ENCODE assay signal across 1 cellular context in the genomic region with DNA sequence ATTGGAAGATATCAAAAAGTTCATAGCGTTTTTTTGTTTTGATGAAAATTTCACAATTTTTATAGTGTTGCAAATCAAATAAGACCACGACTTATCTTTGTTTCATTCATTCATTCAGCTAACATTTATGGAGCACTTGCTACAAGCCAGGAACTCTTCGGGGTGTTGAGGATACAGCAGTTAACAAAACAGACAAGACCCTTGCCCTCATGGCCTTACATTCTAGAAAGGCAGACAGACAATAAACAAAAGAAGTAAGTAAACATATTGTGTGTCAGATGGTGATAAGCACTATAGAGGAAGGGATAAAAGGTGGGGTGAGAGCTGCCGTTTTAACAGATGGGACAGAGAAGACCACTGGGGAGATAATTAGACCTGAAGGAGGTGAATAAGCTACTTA.
A peak's percentile ranks its signal among the peaks of the same experiment; 100 is the strongest.
TF ChIP-seq lines count a peak whose summit lies in the region.

No MANE protein-coding gene starts in this region.

TF ChIP-seq in HepG2, 621 proteins besides CTCF, POLR2A, EP300 and RAD21 (continued from another document and continues in another):
- TF ChIP-seq, protein P1, sequence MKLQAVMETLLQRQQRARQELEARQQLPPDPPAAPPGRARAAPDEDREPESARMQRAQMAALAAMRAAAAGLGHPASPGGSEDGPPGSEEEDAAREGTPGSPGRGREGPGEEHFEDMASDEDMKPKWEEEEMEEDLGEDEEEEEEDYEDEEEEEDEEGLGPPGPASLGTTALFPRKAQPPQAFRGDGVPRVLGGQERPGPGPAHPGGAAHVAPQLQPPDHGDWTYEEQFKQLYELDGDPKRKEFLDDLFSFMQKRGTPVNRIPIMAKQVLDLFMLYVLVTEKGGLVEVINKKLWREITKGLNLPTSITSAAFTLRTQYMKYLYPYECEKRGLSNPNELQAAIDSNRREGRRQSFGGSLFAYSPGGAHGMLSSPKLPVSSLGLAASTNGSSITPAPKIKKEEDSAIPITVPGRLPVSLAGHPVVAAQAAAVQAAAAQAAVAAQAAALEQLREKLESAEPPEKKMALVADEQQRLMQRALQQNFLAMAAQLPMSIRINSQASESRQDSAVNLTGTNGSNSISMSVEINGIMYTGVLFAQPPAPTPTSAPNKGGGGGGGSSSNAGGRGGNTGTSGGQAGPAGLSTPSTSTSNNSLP (IDR thresholded peaks at IDR 0.05; ENCODE audit: low read depth, low read length), result peak; percentile 69
- TF ChIP-seq, protein P2, sequence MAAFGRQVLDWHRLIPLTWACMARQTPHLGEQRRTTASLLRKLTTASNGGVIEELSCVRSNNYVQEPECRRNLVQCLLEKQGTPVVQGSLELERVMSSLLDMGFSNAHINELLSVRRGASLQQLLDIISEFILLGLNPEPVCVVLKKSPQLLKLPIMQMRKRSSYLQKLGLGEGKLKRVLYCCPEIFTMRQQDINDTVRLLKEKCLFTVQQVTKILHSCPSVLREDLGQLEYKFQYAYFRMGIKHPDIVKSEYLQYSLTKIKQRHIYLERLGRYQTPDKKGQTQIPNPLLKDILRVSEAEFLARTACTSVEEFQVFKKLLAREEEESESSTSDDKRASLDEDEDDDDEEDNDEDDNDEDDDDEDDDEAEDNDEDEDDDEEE (CRISPR knock-in tag; IDR thresholded peaks at IDR 0.05), result no peak
- TF ChIP-seq POGZ (CRISPR knock-in tag; IDR thresholded peaks at IDR 0.05), result no peak
- peak; percentile 92 for TF ChIP-seq SKI (IDR thresholded peaks at IDR 0.05; ENCODE audit: partially characterized antibody)
- TF ChIP-seq SOX5 (CRISPR knock-in tag; IDR thresholded peaks at IDR 0.05; ENCODE audit: borderline replicate concordance), result peak; percentile 97
- TF ChIP-seq, protein P3, sequence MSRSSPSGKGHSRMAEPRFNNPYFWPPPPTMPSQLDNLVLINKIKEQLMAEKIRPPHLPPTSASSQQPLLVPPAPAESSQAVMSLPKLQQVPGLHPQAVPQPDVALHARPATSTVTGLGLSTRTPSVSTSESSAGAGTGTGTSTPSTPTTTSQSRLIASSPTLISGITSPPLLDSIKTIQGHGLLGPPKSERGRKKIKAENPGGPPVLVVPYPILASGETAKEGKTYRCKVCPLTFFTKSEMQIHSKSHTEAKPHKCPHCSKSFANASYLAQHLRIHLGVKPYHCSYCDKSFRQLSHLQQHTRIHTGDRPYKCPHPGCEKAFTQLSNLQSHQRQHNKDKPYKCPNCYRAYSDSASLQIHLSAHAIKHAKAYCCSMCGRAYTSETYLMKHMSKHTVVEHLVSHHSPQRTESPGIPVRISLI (CRISPR knock-in tag; IDR thresholded peaks at IDR 0.05; ENCODE audit: borderline replicate concordance), result no peak
- peak; percentile 67; the same call in 1 of the 2 replicates for TF ChIP-seq FOXO1 (CRISPR knock-in tag; IDR thresholded peaks at IDR 0.05)
- TF ChIP-seq, protein P4, sequence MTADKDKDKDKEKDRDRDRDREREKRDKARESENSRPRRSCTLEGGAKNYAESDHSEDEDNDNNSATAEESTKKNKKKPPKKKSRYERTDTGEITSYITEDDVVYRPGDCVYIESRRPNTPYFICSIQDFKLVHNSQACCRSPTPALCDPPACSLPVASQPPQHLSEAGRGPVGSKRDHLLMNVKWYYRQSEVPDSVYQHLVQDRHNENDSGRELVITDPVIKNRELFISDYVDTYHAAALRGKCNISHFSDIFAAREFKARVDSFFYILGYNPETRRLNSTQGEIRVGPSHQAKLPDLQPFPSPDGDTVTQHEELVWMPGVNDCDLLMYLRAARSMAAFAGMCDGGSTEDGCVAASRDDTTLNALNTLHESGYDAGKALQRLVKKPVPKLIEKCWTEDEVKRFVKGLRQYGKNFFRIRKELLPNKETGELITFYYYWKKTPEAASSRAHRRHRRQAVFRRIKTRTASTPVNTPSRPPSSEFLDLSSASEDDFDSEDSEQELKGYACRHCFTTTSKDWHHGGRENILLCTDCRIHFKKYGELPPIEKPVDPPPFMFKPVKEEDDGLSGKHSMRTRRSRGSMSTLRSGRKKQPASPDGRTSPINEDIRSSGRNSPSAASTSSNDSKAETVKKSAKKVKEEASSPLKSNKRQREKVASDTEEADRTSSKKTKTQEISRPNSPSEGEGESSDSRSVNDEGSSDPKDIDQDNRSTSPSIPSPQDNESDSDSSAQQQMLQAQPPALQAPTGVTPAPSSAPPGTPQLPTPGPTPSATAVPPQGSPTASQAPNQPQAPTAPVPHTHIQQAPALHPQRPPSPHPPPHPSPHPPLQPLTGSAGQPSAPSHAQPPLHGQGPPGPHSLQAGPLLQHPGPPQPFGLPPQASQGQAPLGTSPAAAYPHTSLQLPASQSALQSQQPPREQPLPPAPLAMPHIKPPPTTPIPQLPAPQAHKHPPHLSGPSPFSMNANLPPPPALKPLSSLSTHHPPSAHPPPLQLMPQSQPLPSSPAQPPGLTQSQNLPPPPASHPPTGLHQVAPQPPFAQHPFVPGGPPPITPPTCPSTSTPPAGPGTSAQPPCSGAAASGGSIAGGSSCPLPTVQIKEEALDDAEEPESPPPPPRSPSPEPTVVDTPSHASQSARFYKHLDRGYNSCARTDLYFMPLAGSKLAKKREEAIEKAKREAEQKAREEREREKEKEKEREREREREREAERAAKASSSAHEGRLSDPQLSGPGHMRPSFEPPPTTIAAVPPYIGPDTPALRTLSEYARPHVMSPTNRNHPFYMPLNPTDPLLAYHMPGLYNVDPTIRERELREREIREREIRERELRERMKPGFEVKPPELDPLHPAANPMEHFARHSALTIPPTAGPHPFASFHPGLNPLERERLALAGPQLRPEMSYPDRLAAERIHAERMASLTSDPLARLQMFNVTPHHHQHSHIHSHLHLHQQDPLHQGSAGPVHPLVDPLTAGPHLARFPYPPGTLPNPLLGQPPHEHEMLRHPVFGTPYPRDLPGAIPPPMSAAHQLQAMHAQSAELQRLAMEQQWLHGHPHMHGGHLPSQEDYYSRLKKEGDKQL (CRISPR knock-in tag; IDR thresholded peaks at IDR 0.05; ENCODE audit: low read depth), result 0 out of 2 replicates have a peak, but pooled peaks have one; percentile 38
- TF ChIP-seq ZNF644 (CRISPR knock-in tag; IDR thresholded peaks at IDR 0.05; ENCODE audit: low read depth), result no peak
- peak; percentile 47 for TF ChIP-seq TCF7 (IDR thresholded peaks at IDR 0.05; ENCODE audit: low read depth)
- TF ChIP-seq, protein P5, sequence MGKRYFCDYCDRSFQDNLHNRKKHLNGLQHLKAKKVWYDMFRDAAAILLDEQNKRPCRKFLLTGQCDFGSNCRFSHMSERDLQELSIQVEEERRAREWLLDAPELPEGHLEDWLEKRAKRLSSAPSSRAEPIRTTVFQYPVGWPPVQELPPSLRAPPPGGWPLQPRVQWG (CRISPR knock-in tag; IDR thresholded peaks at IDR 0.05; ENCODE audit: borderline replicate concordance, low read depth), result no peak
- 0 out of 2 replicates have a peak, but pooled peaks have one; percentile 29 for TF ChIP-seq TARDBP (CRISPR knock-in tag; IDR thresholded peaks at IDR 0.05)
- TF ChIP-seq, protein P6, sequence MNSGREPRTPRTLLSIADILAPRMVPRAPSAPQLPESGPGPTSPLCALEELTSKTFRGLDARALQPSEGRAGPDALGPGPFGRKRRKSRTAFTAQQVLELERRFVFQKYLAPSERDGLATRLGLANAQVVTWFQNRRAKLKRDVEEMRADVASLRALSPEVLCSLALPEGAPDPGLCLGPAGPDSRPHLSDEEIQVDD (CRISPR knock-in tag; IDR thresholded peaks at IDR 0.05; ENCODE audit: borderline replicate concordance), result no peak
- no peak for TF ChIP-seq HNRNPLL (IDR thresholded peaks at IDR 0.05; ENCODE audit: low read depth, low read length, poor library complexity, severe bottlenecking)
- TF ChIP-seq, protein P7, sequence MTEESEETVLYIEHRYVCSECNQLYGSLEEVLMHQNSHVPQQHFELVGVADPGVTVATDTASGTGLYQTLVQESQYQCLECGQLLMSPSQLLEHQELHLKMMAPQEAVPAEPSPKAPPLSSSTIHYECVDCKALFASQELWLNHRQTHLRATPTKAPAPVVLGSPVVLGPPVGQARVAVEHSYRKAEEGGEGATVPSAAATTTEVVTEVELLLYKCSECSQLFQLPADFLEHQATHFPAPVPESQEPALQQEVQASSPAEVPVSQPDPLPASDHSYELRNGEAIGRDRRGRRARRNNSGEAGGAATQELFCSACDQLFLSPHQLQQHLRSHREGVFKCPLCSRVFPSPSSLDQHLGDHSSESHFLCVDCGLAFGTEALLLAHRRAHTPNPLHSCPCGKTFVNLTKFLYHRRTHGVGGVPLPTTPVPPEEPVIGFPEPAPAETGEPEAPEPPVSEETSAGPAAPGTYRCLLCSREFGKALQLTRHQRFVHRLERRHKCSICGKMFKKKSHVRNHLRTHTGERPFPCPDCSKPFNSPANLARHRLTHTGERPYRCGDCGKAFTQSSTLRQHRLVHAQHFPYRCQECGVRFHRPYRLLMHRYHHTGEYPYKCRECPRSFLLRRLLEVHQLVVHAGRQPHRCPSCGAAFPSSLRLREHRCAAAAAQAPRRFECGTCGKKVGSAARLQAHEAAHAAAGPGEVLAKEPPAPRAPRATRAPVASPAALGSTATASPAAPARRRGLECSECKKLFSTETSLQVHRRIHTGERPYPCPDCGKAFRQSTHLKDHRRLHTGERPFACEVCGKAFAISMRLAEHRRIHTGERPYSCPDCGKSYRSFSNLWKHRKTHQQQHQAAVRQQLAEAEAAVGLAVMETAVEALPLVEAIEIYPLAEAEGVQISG (CRISPR knock-in tag; IDR thresholded peaks at IDR 0.05), result no peak
- TF ChIP-seq MYC (CRISPR knock-in tag; IDR thresholded peaks at IDR 0.05; ENCODE audit: borderline replicate concordance), result no peak
- TF ChIP-seq, protein P8, sequence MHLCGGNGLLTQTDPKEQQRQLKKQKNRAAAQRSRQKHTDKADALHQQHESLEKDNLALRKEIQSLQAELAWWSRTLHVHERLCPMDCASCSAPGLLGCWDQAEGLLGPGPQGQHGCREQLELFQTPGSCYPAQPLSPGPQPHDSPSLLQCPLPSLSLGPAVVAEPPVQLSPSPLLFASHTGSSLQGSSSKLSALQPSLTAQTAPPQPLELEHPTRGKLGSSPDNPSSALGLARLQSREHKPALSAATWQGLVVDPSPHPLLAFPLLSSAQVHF (CRISPR knock-in tag; IDR thresholded peaks at IDR 0.05), result no peak
- TF ChIP-seq, protein P9, sequence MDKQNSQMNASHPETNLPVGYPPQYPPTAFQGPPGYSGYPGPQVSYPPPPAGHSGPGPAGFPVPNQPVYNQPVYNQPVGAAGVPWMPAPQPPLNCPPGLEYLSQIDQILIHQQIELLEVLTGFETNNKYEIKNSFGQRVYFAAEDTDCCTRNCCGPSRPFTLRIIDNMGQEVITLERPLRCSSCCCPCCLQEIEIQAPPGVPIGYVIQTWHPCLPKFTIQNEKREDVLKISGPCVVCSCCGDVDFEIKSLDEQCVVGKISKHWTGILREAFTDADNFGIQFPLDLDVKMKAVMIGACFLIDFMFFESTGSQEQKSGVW (CRISPR knock-in tag; IDR thresholded peaks at IDR 0.05; ENCODE audit: borderline replicate concordance), result no peak
- TF ChIP-seq, protein P10, sequence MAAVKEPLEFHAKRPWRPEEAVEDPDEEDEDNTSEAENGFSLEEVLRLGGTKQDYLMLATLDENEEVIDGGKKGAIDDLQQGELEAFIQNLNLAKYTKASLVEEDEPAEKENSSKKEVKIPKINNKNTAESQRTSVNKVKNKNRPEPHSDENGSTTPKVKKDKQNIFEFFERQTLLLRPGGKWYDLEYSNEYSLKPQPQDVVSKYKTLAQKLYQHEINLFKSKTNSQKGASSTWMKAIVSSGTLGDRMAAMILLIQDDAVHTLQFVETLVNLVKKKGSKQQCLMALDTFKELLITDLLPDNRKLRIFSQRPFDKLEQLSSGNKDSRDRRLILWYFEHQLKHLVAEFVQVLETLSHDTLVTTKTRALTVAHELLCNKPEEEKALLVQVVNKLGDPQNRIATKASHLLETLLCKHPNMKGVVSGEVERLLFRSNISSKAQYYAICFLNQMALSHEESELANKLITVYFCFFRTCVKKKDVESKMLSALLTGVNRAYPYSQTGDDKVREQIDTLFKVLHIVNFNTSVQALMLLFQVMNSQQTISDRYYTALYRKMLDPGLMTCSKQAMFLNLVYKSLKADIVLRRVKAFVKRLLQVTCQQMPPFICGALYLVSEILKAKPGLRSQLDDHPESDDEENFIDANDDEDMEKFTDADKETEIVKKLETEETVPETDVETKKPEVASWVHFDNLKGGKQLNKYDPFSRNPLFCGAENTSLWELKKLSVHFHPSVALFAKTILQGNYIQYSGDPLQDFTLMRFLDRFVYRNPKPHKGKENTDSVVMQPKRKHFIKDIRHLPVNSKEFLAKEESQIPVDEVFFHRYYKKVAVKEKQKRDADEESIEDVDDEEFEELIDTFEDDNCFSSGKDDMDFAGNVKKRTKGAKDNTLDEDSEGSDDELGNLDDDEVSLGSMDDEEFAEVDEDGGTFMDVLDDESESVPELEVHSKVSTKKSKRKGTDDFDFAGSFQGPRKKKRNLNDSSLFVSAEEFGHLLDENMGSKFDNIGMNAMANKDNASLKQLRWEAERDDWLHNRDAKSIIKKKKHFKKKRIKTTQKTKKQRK (IDR thresholded peaks at IDR 0.05; ENCODE audit: low read length), result no peak
- TF ChIP-seq, protein P11, sequence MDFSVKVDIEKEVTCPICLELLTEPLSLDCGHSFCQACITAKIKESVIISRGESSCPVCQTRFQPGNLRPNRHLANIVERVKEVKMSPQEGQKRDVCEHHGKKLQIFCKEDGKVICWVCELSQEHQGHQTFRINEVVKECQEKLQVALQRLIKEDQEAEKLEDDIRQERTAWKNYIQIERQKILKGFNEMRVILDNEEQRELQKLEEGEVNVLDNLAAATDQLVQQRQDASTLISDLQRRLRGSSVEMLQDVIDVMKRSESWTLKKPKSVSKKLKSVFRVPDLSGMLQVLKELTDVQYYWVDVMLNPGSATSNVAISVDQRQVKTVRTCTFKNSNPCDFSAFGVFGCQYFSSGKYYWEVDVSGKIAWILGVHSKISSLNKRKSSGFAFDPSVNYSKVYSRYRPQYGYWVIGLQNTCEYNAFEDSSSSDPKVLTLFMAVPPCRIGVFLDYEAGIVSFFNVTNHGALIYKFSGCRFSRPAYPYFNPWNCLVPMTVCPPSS (IDR thresholded peaks at IDR 0.05), result no peak
- TF ChIP-seq SAP130 (CRISPR knock-in tag; IDR thresholded peaks at IDR 0.05; ENCODE audit: low read depth), result peak; percentile 42
- no peak for TF ChIP-seq NFKB2 (CRISPR knock-in tag; IDR thresholded peaks at IDR 0.05; ENCODE audit: borderline replicate concordance)
- TF ChIP-seq, protein P12, sequence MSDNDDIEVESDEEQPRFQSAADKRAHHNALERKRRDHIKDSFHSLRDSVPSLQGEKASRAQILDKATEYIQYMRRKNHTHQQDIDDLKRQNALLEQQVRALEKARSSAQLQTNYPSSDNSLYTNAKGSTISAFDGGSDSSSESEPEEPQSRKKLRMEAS (IDR thresholded peaks at IDR 0.05), result no peak
- TF ChIP-seq ZZZ3 (CRISPR knock-in tag; IDR thresholded peaks at IDR 0.05; ENCODE audit: borderline replicate concordance), result no peak
- TF ChIP-seq, protein P13, sequence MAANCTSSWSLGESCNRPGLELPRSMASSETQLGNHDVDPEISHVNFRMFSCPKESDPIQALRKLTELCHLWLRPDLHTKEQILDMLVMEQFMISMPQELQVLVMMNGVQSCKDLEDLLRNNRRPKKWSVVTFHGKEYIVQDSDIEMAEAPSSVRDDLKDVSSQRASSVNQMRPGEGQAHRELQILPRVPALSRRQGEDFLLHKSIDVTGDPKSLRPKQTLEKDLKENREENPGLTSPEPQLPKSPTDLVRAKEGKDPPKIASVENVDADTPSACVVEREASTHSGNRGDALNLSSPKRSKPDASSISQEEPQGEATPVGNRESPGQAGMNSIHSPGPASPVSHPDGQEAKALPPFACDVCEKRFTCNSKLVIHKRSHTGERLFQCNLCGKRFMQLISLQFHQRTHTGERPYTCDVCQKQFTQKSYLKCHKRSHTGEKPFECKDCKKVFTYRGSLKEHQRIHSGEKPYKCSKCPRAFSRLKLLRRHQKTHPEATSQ (CRISPR knock-in tag; IDR thresholded peaks at IDR 0.05; ENCODE audit: borderline replicate concordance), result no peak
- TF ChIP-seq MAFF (IDR thresholded peaks at IDR 0.05; ENCODE audit: low read depth, low read length), result no peak
- no peak for TF ChIP-seq U2AF1 (optimal IDR thresholded peaks at IDR 0.05; ENCODE audit: low read depth, low read length)
- no peak for TF ChIP-seq RNF2 (conservative IDR thresholded peaks at IDR 0.05; ENCODE audit: low read depth)
- peak; percentile 33; the same call in 1 of the 2 replicates for TF ChIP-seq THAP11 (CRISPR knock-in tag; IDR thresholded peaks at IDR 0.05)
- no peak for TF ChIP-seq SETDB1 (CRISPR knock-in tag; IDR thresholded peaks at IDR 0.05; ENCODE audit: borderline replicate concordance)
